In the genomic region with DNA sequence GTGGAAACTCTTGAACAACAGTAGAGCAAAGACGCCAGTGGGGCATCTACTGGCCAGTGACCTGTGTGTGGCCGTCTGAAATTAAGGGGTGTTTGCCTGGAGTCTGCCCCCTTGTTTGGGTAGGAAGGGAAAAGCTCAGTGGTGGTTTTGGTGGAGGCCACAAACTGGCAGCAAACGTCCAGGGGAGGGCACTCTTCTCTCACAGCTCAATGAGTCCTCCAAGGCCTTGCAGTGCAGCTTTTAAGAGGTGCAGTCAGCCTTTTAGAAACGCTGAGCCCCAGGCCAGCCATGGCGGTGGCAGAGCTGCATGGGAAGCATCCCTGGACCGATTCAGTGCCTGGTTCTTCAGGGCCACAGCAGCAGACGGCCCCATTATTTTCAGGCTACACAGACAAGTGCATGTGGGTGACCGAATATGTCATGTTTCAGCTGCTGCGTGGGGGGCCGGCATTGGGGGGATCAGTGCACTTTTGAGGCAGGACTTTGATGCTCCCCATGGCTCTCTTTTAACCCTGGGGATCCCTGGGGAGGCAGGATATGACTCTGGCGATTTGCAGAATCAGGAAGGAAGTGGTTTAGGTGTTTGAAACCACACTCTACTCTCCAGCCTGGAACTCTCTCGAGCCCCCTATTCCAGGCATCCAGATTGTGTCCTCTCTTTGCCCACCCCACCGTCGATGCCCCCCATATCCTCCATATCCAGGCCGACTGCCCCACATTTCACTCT, we compare ENCODE assay signal across 9 cellular contexts.
DNase-seq lines count a peak whose midpoint lies in the region; ATAC-seq and TF ChIP-seq lines count a peak whose summit lies in the region.
"Had no signal": no experiment of that assay in that cellular context is flagged by ENCODE, and none has a peak within 500 bp of the region (broad histone marks: within the 10 kb centered on the region; RNA-seq: fewer than 3 reads in every experiment).

No MANE protein-coding gene starts in this region.

- no peaks in the 10 kb centered on the region for H3K36me3 Mint-ChIP-seq in T-helper 2 cell treated with Interferon-gamma antibody and Interleukin-4, amounts not matched to agents 5 μg/mL and 100 μg/mL, for 36 hours (ENCODE audit: low read depth)
- H3K36me3 Mint-ChIP-seq in activated CD8-positive, alpha-beta memory T cell treated with anti-CD3 and anti-CD28 coated beads, Interleukin-2, amount 10 ng/mL, durations not matched to agents 7 days and 5 days: no peaks in the 10 kb centered on the region
- H3K36me3 Mint-ChIP-seq: naive B cell had no signal

- H3K4me1 Mint-ChIP-seq in T-helper 2 cell treated with Interferon-gamma antibody and Interleukin-4, amounts not matched to agents 5 μg/mL and 100 μg/mL, for 36 hours (ENCODE audit: low read depth): peaks cover 1% of the 10 kb centered on the region
- H3K4me1 Mint-ChIP-seq in activated CD8-positive, alpha-beta memory T cell treated with anti-CD3 and anti-CD28 coated beads, Interleukin-2, amount 10 ng/mL, durations not matched to agents 7 days and 5 days: peaks cover 7% of the 10 kb centered on the region
- H3K4me1 Mint-ChIP-seq: naive B cell had no signal

- H3K4me3 Mint-ChIP-seq in T-helper 2 cell treated with Interferon-gamma antibody and Interleukin-4, amounts not matched to agents 5 μg/mL and 100 μg/mL, for 36 hours: no peak overlapping the region
- no peak overlapping the region for H3K4me3 Mint-ChIP-seq in activated CD8-positive, alpha-beta memory T cell treated with anti-CD3 and anti-CD28 coated beads, Interleukin-2, amount 10 ng/mL, durations not matched to agents 7 days and 5 days

- no peaks in the 10 kb centered on the region for H3K27me3 Mint-ChIP-seq in T-helper 2 cell treated with Interferon-gamma antibody and Interleukin-4, amounts not matched to agents 5 μg/mL and 100 μg/mL, for 36 hours (ENCODE audit: low read depth)
- H3K27me3 Mint-ChIP-seq in activated CD8-positive, alpha-beta memory T cell treated with anti-CD3 and anti-CD28 coated beads, Interleukin-2, amount 10 ng/mL, durations not matched to agents 7 days and 5 days: no peaks in the 10 kb centered on the region

- H3K4me3 ChIP-seq in GM12875 (ENCODE audit: low read depth, low read length): no peak overlapping the region
- H3K4me3 ChIP-seq in tibial nerve: no peak overlapping the region

- H3K27ac ChIP-seq in tibial nerve: no peak overlapping the region

- WGBS in tibial nerve, 2 donors: 50 to 66% methylated on average over 11 to 15 of the region's 15 CpGs

- no peak for ATAC-seq in activated CD8-positive, alpha-beta memory T cell treated with anti-CD3 and anti-CD28 coated beads, Interleukin-2, amount 10 ng/mL, durations not matched to agents 7 days and 5 days

- peak; percentile 54; the same call in 1 of the 2 replicates for TF ChIP-seq CTCF in GM12875 (IDR thresholded peaks at IDR 0.05; ENCODE audit: borderline replicate concordance, insufficient read depth, low read depth, low read length)
- peak in 4 of 5 experiments; percentile 17 to 52 (median 24) for TF ChIP-seq CTCF in tibial nerve (IDR thresholded peaks at IDR 0.05)

- peaks cover 0 to 4% (median 0%) of the 10 kb centered on the region in 4 donors for H3K9me3 ChIP-seq in tibial nerve

- H3K4me1 ChIP-seq in tibial nerve: peaks cover 0 to 5% (median 0%) of the 10 kb centered on the region in 4 donors

- DNase-seq in NCI-H1694 treated with DMSO at 0.1 percent for 48 hours (lab: John Stamatoyannopoulos, UW) (peak; percentile 50), astrocyte of the hippocampus (ENCODE audit: low read depth, low spot score) (peak; percentile 83), iris pigment epithelial cell (ENCODE audit: low read depth) (peak; percentile 31), tibial nerve (ENCODE audit: low spot score in 2 of 2) (peak in 1 of 2 donors; percentile 19), HCEC 1CT (no peak)
- DNase-seq in T-helper 2 cell treated with Interferon-gamma antibody and Interleukin-4, amounts not matched to agents 5 μg/mL and 100 μg/mL, for 36 hours (ENCODE audit: low spot score): no peak
- no peak for DNase-seq in activated CD8-positive, alpha-beta memory T cell treated with anti-CD3 and anti-CD28 coated beads, Interleukin-2, amount 10 ng/mL, durations not matched to agents 7 days and 5 days
- DNase-seq: naive B cell had no signal

- TF ChIP-seq EP300 in tibial nerve (IDR thresholded peaks at IDR 0.05): no peak

- no peaks in the 10 kb centered on the region for H3K27me3 ChIP-seq in tibial nerve

- CTCF ChIA-PET in activated CD8-positive, alpha-beta memory T cell treated with anti-CD3 and anti-CD28 coated beads, Interleukin-2, amount 10 ng/mL, durations not matched to agents 7 days and 5 days (lab: Charles Lee): no interaction called here

- H3K9me3 Mint-ChIP-seq in T-helper 2 cell treated with Interferon-gamma antibody and Interleukin-4, amounts not matched to agents 5 μg/mL and 100 μg/mL, for 36 hours: no peaks in the 10 kb centered on the region
- H3K9me3 Mint-ChIP-seq in activated CD8-positive, alpha-beta memory T cell treated with anti-CD3 and anti-CD28 coated beads, Interleukin-2, amount 10 ng/mL, durations not matched to agents 7 days and 5 days (ENCODE audit: low read depth): no peaks in the 10 kb centered on the region

- H3K36me3 ChIP-seq in tibial nerve: no peaks in the 10 kb centered on the region

- no peak overlapping the region for H3K27ac Mint-ChIP-seq in T-helper 2 cell treated with Interferon-gamma antibody and Interleukin-4, amounts not matched to agents 5 μg/mL and 100 μg/mL, for 36 hours
- no peak overlapping the region for H3K27ac Mint-ChIP-seq in activated CD8-positive, alpha-beta memory T cell treated with anti-CD3 and anti-CD28 coated beads, Interleukin-2, amount 10 ng/mL, durations not matched to agents 7 days and 5 days
- H3K27ac Mint-ChIP-seq: naive B cell had no signal

- no peak for TF ChIP-seq POLR2A in tibial nerve (IDR thresholded peaks at IDR 0.05)

Comparison
In these comparisons a context has a peak if more than half of its experiments do, and no peak if none do; other contexts are left out.
1. DNase-seq: peak in NCI-H1694 treated with DMSO at 0.1 percent for 48 hours (single experiment), astrocyte of the hippocampus (single experiment) and iris pigment epithelial cell (single experiment); none in T-helper 2 cell treated with Interferon-gamma antibody and Interleukin-4, amounts not matched to agents 5 μg/mL and 100 μg/mL, for 36 hours (single experiment), HCEC 1CT (single experiment) and activated CD8-positive, alpha-beta memory T cell treated with anti-CD3 and anti-CD28 coated beads, Interleukin-2, amount 10 ng/mL, durations not matched to agents 7 days and 5 days (single experiment).